15 cellular contexts compared by ENCODE assay signal in the genomic region with DNA sequence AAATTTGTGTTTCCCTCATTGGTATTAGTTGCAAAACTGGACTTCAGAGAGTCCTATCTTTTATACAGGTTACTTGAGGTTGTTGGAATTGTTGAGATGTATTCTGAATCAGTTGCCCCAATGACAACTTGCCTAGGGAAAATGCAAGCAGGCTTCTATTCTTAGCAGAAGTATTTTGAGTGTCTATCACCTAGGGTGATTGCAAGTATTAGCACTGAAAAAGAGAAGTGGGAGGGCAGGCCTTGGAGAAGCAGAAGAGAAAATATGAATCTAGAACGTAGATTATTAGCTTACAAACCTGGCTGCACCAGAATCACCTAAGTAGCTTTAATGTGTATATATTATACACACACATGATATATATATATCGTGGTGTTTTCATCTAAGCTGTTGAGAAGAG. TPM values are rescaled to one million over a fixed set of nuclear protein-coding genes. Genes with fewer than 3 reads are reported as not detected.
A peak's percentile ranks its signal among the peaks of the same experiment; 100 is the strongest.
DNase-seq lines count a peak whose midpoint lies in the region; ATAC-seq and TF ChIP-seq lines count a peak whose summit lies in the region.
"Had no signal": no experiment of that assay in that cellular context is flagged by ENCODE, and none has a peak within 500 bp of the region (broad histone marks: within the 10 kb centered on the region; RNA-seq: fewer than 3 reads in every experiment).

No MANE protein-coding gene starts in this region.

- H3K4me3 ChIP-seq in Peyer's patch (no peak overlapping the region), lower leg skin (ENCODE audit: low read depth, poor library complexity, severe bottlenecking) (no peak overlapping the region)
- H3K4me3 ChIP-seq: lower lobe of right lung, right atrium auricular region had no signal

- H3K27me3 ChIP-seq in Peyer's patch = no peaks in the 10 kb centered on the region
- H3K27me3 ChIP-seq: right atrium auricular region had no signal

- no peaks in the 10 kb centered on the region for H3K4me1 ChIP-seq in Peyer's patch

- WGBS in lower leg skin, 2 donors = 87 to 91% methylated on average over 2 of the region's 2 CpGs

- no peak for TF ChIP-seq POLR2A in Peyer's patch (IDR thresholded peaks at IDR 0.05)
- TF ChIP-seq POLR2A in lower leg skin (IDR thresholded peaks at IDR 0.05) = no peak

- H3K9me3 ChIP-seq in Peyer's patch = no peaks in the 10 kb centered on the region
- H3K9me3 ChIP-seq: lower lobe of right lung, right atrium auricular region had no signal

- intact Hi-C loops in lower leg skin (cut with DNase I; ENCODE audit: low total_unique reads) = no loop called here

- ATAC-seq in GM18519 (IDR thresholded peaks at IDR 0.05; ENCODE audit: low FRiP score, unreplicated experiment) (peak; percentile 19), GM21390 (IDR thresholded peaks at IDR 0.05; ENCODE audit: unreplicated experiment) (peak; percentile 31), HG02973 (IDR thresholded peaks at IDR 0.05; ENCODE audit: unreplicated experiment) (peak; percentile 39)
- ATAC-seq: lower lobe of right lung had no signal

- DNase-seq in NOMO-1 treated with DMSO at 0.1 percent for 48 hours (lab: John Stamatoyannopoulos, UW; ENCODE audit: unreplicated experiment) = peak; percentile 86
- DNase-seq in stimulated activated CD4-positive, alpha-beta T cell treated with anti-CD3 and anti-CD28 coated beads, Interleukin-2, amount 100 ng/mL, for 48 hours = no peak
- no peak for DNase-seq in Ammon's horn (ENCODE audit: low spot score)
- DNase-seq in Peyer's patch = no peak
- DNase-seq in lower leg skin (ENCODE audit: low spot score in 2 of 2) = no peak
- DNase-seq: activated CD4-positive, alpha-beta T cell treated with anti-CD3 and anti-CD28 coated beads, Interleukin-2, amount 50 U/mL, for 1 hour; activated effector memory CD4-positive, alpha-beta T cell treated with anti-CD3 and anti-CD28 coated beads, Interleukin-2, amount 50 U/mL, for 16 hours; lower lobe of right lung; NCI-H1930; NCI-H69; stimulated activated naive CD4-positive, alpha-beta T cell had no signal

- H3K27ac ChIP-seq in Peyer's patch = no peak overlapping the region
- H3K27ac ChIP-seq: lower lobe of right lung, right atrium auricular region had no signal

- no peaks in the 10 kb centered on the region for H3K36me3 ChIP-seq in Peyer's patch
- H3K36me3 ChIP-seq: lower lobe of right lung, right atrium auricular region had no signal

- TF ChIP-seq CTCF in Peyer's patch (IDR thresholded peaks at IDR 0.05) (no peak), lower leg skin (IDR thresholded peaks at IDR 0.05) (no peak)

RNA-seq across cellular contexts. Expression of a gene that starts 43.2 kb away (rescaled TPM):
- total RNA-seq in Peyer's patch = 10 to 100 TPM in 1 of 4 donors, 1 to 10 TPM in 2, under 1 TPM in 1; 0.53 to 11.6 (median 1.3) TPM
- total RNA-seq in lower leg skin = 1 to 10 TPM in 2 of 4 donors, under 1 TPM in 2; 0.22 to 1.2 (median 0.77) TPM
